In genomic region chr12:76685246-76685678, GRCh38 we compare ENCODE assay signal across 9 cellular contexts.
A peak's percentile ranks its signal among the peaks of the same experiment; 100 is the strongest.
DNase-seq lines count a peak whose midpoint lies in the region; ATAC-seq, FAIRE-seq and TF ChIP-seq lines count a peak whose summit lies in the region.
"Had no signal": no experiment of that assay in that cellular context is flagged by ENCODE, and none has a peak within 500 bp of the region (broad histone marks: within the 10 kb centered on the region; RNA-seq: fewer than 3 reads in every experiment).

No MANE protein-coding gene starts in this region.

- peaks cover 6% of the 10 kb centered on the region for H3K9me1 ChIP-seq in IMR-90 (ENCODE audit: insufficient read depth, low read length)

- TF ChIP-seq POLR2A in IMR-90 (IDR thresholded peaks at IDR 0.05; ENCODE audit: low read depth, low read length) (no peak), heart left ventricle (IDR thresholded peaks at IDR 0.05) (no peak)

- H3K4me1 Mint-ChIP-seq in activated CD8-positive, alpha-beta memory T cell treated with anti-CD3 and anti-CD28 coated beads, Interleukin-2, amount 10 ng/mL, durations not matched to agents 7 days and 5 days, result no peaks in the 10 kb centered on the region

- H3K9me3 ChIP-seq in IMR-90 (ENCODE audit: control insufficient read depth, insufficient read depth, low read length) (no peaks in the 10 kb centered on the region; the same call in 1 of the 2 replicates), heart left ventricle (no peaks in the 10 kb centered on the region)

- H3K4ac ChIP-seq in IMR-90 (ENCODE audit: low read depth, low read length), result peak overlapping the region; percentile 79

- ATAC-seq in IMR-90 (ENCODE audit: low read depth), result peak; percentile 38
- ATAC-seq in heart left ventricle, result peak; percentile 69 to 98 (median 87)
- ATAC-seq in sciatic nerve, result peak; percentile 76
- no peak for ATAC-seq in activated CD4-positive, CD25-positive, alpha-beta regulatory T cell treated with anti-CD3 and anti-CD28 coated beads, Interleukin-2, amount 50 U/mL, for 24 hours
- no peak for ATAC-seq in activated CD8-positive, alpha-beta memory T cell treated with anti-CD3 and anti-CD28 coated beads, Interleukin-2, amount 10 ng/mL, durations not matched to agents 7 days and 5 days
- ATAC-seq in activated naive CD4-positive, alpha-beta T cell treated with anti-CD3 and anti-CD28 coated beads, Interleukin-2, amount 50 U/mL, for 72 hours, result no peak

- H3K27me3 Mint-ChIP-seq in activated CD8-positive, alpha-beta memory T cell treated with anti-CD3 and anti-CD28 coated beads, Interleukin-2, amount 10 ng/mL, durations not matched to agents 7 days and 5 days, result peaks cover 6% of the 10 kb centered on the region

- H2BK15ac ChIP-seq in IMR-90 (ENCODE audit: low read depth, low read length), result no peak overlapping the region

- no peaks in the 10 kb centered on the region for H3K36me3 ChIP-seq in IMR-90 (ENCODE audit: control insufficient read depth, insufficient read depth, low read length)
- no peaks in the 10 kb centered on the region for H3K36me3 ChIP-seq in heart left ventricle

- peak overlapping the region; percentile 42 for H2AK5ac ChIP-seq in IMR-90 (ENCODE audit: low read depth, low read length)

- CTCF ChIA-PET in IMR-90 (lab: Yijun Ruan, JAX), result no interaction called here
- CTCF ChIA-PET in activated CD8-positive, alpha-beta memory T cell treated with anti-CD3 and anti-CD28 coated beads, Interleukin-2, amount 10 ng/mL, durations not matched to agents 7 days and 5 days (lab: Charles Lee), result no interaction called here

- H3K18ac ChIP-seq in IMR-90 (ENCODE audit: low read depth, low read length), result peak overlapping the region; percentile 12

- WGBS in IMR-90 (ENCODE audit: extremely low coverage in 2 of 2, insufficient read length in 1 of 2), 2 experiments, result no CpG with 5 or more reads among the region's 5 CpGs
- WGBS in heart left ventricle, 4 donors, result 0 to 8% (median 2%) methylated on average over 4 to 5 of the region's 5 CpGs

- dilution Hi-C loops in IMR-90 (cut with HindIII; ENCODE audit: low sequenced_read_pairs, unreplicated experiment), result no loop called here

- H3K27ac Mint-ChIP-seq in activated CD8-positive, alpha-beta memory T cell treated with anti-CD3 and anti-CD28 coated beads, Interleukin-2, amount 10 ng/mL, durations not matched to agents 7 days and 5 days, result no peak overlapping the region
- no peak overlapping the region for H3K27ac Mint-ChIP-seq in activated naive CD4-positive, alpha-beta T cell treated with anti-CD3 and anti-CD28 coated beads, Interleukin-2, amount 50 U/mL, for 72 hours

- H4K91ac ChIP-seq in IMR-90 (ENCODE audit: insufficient read depth, low read depth, low read length), result peak overlapping the region; percentile 82

- TF ChIP-seq CTCF in IMR-90 (conservative IDR thresholded peaks at IDR 0.05; ENCODE audit: low read depth, low read length) (no peak), heart left ventricle (IDR thresholded peaks at IDR 0.05) (no peak), D721Med (IDR thresholded peaks at IDR 0.05; ENCODE audit: insufficient read depth, missing control alignments) (no peak)

- no peaks in the 10 kb centered on the region for H3K36me3 Mint-ChIP-seq in activated CD8-positive, alpha-beta memory T cell treated with anti-CD3 and anti-CD28 coated beads, Interleukin-2, amount 10 ng/mL, durations not matched to agents 7 days and 5 days
- no peaks in the 10 kb centered on the region for H3K36me3 Mint-ChIP-seq in activated naive CD4-positive, alpha-beta T cell treated with anti-CD3 and anti-CD28 coated beads, Interleukin-2, amount 50 U/mL, for 72 hours

- intact Hi-C loops in IMR-90 (cut with micrococcal nuclease), result loop anchor here (5.0 kb wide), 1 partner anchor 327 kb away; no protein-coding TSS in a partner anchor
- intact Hi-C loops in heart left ventricle (cut with DNase I), result no loop called here
- intact Hi-C loops in sciatic nerve (cut with DNase I), result no loop called here

- H4K20me1 ChIP-seq in IMR-90 (ENCODE audit: insufficient read depth, low read length), result no peaks in the 10 kb centered on the region

- peak overlapping the region; percentile 88 for H3K14ac ChIP-seq in IMR-90 (replicated peaks; ENCODE audit: low read depth, low read length)

- H3K56ac ChIP-seq in IMR-90 (ENCODE audit: extremely low read depth, insufficient read depth, low read length), result no peak overlapping the region

- peak overlapping the region; percentile 52; the same call in 1 of the 2 replicates for H3K23ac ChIP-seq in IMR-90 (ENCODE audit: low read depth, low read length)

- no peaks in the 10 kb centered on the region for H3K79me1 ChIP-seq in IMR-90 (ENCODE audit: low read depth in 1 of 2, low read length in 2 of 2)

- peak; percentile 55 for DNase-seq in IMR-90
- peak; percentile 64 for DNase-seq in UCSD-AML1 (lab: John Stamatoyannopoulos, UW; ENCODE audit: unreplicated experiment)
- peak in 4 of 5 donors; percentile 31 to 67 (median 32) for DNase-seq in heart left ventricle
- DNase-seq in sciatic nerve (ENCODE audit: low spot score), result no peak
- DNase-seq in D721Med (ENCODE audit: insufficient read length, low spot score), result no peak
- no peak for DNase-seq in activated CD8-positive, alpha-beta memory T cell treated with anti-CD3 and anti-CD28 coated beads, Interleukin-2, amount 10 ng/mL, durations not matched to agents 7 days and 5 days
- DNase-seq in activated naive CD4-positive, alpha-beta T cell treated with anti-CD3 and anti-CD28 coated beads, Interleukin-2, amount 50 U/mL, for 72 hours (ENCODE audit: low spot score in 2 of 2), result no peak

- peak overlapping the region; percentile 73 for H2AK9ac ChIP-seq in IMR-90 (replicated peaks; ENCODE audit: low read depth, low read length, poor library complexity)

- in situ Hi-C loops in IMR-90 (cut with MboI; ENCODE audit: low sequenced_read_pairs), result no loop called here

- no peaks in the 10 kb centered on the region for H3K9me3 Mint-ChIP-seq in activated CD8-positive, alpha-beta memory T cell treated with anti-CD3 and anti-CD28 coated beads, Interleukin-2, amount 10 ng/mL, durations not matched to agents 7 days and 5 days (ENCODE audit: low read depth)
- H3K9me3 Mint-ChIP-seq in activated naive CD4-positive, alpha-beta T cell treated with anti-CD3 and anti-CD28 coated beads, Interleukin-2, amount 50 U/mL, for 72 hours, result no peaks in the 10 kb centered on the region

- H3K4me1 ChIP-seq in IMR-90 (ENCODE audit: control insufficient read depth, insufficient read depth, low read length) (peaks cover 15% of the 10 kb centered on the region), heart left ventricle (peaks cover 0 to 24% (median 9%) of the 10 kb centered on the region in 12 donors)

- peak overlapping the region; percentile 3; the same call in 1 of the 2 replicates for H3K9ac ChIP-seq in IMR-90 (ENCODE audit: low read depth, low read length)

- H4K5ac ChIP-seq in IMR-90 (ENCODE audit: low read depth, low read length), result peak overlapping the region; percentile 1; the same call in 1 of the 2 replicates

- no peak overlapping the region for H3K4me3 ChIP-seq in IMR-90 (ENCODE audit: insufficient read depth, low read depth, low read length)
- H3K4me3 ChIP-seq in heart left ventricle, result peak overlapping the region in 3 of 12 donors; percentile 3 to 25 (median 11)

- H3K27ac ChIP-seq in IMR-90 (ENCODE audit: insufficient read depth, low read length) (peak overlapping the region; percentile 4; the same call in 1 of the 2 replicates), heart left ventricle (no peak overlapping the region)
- H3K27ac ChIP-seq: epithelial cell of prostate had no signal

- peak overlapping the region; percentile 73 for H2AFZ ChIP-seq in IMR-90 (replicated peaks; ENCODE audit: low read length, poor library complexity)

- no peaks in the 10 kb centered on the region for H3K27me3 ChIP-seq in IMR-90 (ENCODE audit: control insufficient read depth, insufficient read depth, low read length)
- H3K27me3 ChIP-seq in heart left ventricle, result no peaks in the 10 kb centered on the region

- H2BK20ac ChIP-seq in IMR-90 (ENCODE audit: low read depth, low read length), result peak overlapping the region; percentile 91

- POLR2A ChIA-PET in IMR-90 (lab: Charles Lee; ENCODE audit: unreplicated experiment), result no interaction called here

- H2BK5ac ChIP-seq in IMR-90 (ENCODE audit: low read depth, low read length, poor library complexity, severe bottlenecking), result peak overlapping the region; percentile 11

- no TSS peak for BruUV-seq in IMR-90 (replicated peaks; lab: Mats Ljungman, UMichigan)

- FAIRE-seq in D721Med (lab: Jason Lieb, UNC), result no peak

- TF ChIP-seq RAD21 in IMR-90 (IDR thresholded peaks at IDR 0.05; ENCODE audit: low read length), result no peak

- peak overlapping the region; percentile 79 for H2BK120ac ChIP-seq in IMR-90 (ENCODE audit: low read depth, low read length)

- no peak overlapping the region for H3K4me3 Mint-ChIP-seq in activated CD8-positive, alpha-beta memory T cell treated with anti-CD3 and anti-CD28 coated beads, Interleukin-2, amount 10 ng/mL, durations not matched to agents 7 days and 5 days

- peak overlapping the region; percentile 32 for H3K4me2 ChIP-seq in IMR-90 (ENCODE audit: low read depth, low read length)

- H4K8ac ChIP-seq in IMR-90 (ENCODE audit: low read depth in 2 of 2, low read length in 2 of 2), result peak overlapping the region; percentile 28; a peak in 2 of 4 replicates

TF ChIP-seq in IMR-90, 13 proteins besides CTCF, POLR2A, EP300 and RAD21:
- TF ChIP-seq SMC3 (IDR thresholded peaks at IDR 0.05; ENCODE audit: low read depth, low read length) (no peak), RFX5 (IDR thresholded peaks at IDR 0.05; ENCODE audit: low read depth, low read length) (no peak)

Comparison
In these comparisons a context has a peak if more than half of its experiments do, and no peak if none do; other contexts are left out.
1. ATAC-seq: peak in IMR-90 (single experiment), heart left ventricle (4 of 4) and sciatic nerve (single experiment); none in activated CD4-positive, CD25-positive, alpha-beta regulatory T cell treated with anti-CD3 and anti-CD28 coated beads, Interleukin-2, amount 50 U/mL, for 24 hours (0 of 2), activated CD8-positive, alpha-beta memory T cell treated with anti-CD3 and anti-CD28 coated beads, Interleukin-2, amount 10 ng/mL, durations not matched to agents 7 days and 5 days (single experiment) and activated naive CD4-positive, alpha-beta T cell treated with anti-CD3 and anti-CD28 coated beads, Interleukin-2, amount 50 U/mL, for 72 hours (0 of 2).
2. DNase-seq: peak in IMR-90 (single experiment), UCSD-AML1 (single experiment) and heart left ventricle (4 of 5); none in sciatic nerve (single experiment), D721Med (single experiment), activated CD8-positive, alpha-beta memory T cell treated with anti-CD3 and anti-CD28 coated beads, Interleukin-2, amount 10 ng/mL, durations not matched to agents 7 days and 5 days (single experiment) and activated naive CD4-positive, alpha-beta T cell treated with anti-CD3 and anti-CD28 coated beads, Interleukin-2, amount 50 U/mL, for 72 hours (0 of 2).